2 cellular contexts compared by ENCODE assay signal in the genomic region with DNA sequence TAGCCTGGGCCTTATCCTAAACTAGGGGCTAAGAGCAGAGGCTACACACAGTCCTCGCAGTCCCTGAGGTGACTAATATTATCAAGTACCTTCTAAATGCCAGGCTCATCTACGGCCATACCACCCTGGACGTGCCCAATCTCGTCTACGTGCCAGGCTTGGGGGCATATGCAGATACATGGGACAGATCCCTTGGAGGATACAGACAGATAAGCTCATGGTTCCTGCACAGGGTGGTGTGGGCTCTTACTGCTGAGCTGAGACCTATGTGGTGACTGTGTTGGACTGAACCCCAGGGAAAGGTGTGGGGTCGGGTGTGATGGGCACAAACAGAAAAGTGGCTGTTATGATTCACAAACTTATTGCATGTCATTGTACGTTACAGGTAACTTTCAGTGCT.
A peak's percentile ranks its signal among the peaks of the same experiment; 100 is the strongest.
TF ChIP-seq lines count a peak whose summit lies in the region.

No MANE protein-coding gene starts in this region.

TF ChIP-seq in A549, 52 proteins besides CTCF, POLR2A, EP300 and RAD21:
- TF ChIP-seq FOSL2 (IDR thresholded peaks at IDR 0.05) = no peak
- TF ChIP-seq FOSL2 (CRISPR knock-in tag; IDR thresholded peaks at IDR 0.05) = no peak
- no peak for TF ChIP-seq JUN (IDR thresholded peaks at IDR 0.05)
- TF ChIP-seq HOXB13 (CRISPR knock-in tag; IDR thresholded peaks at IDR 0.05; ENCODE audit: low read depth) = no peak
- no peak for TF ChIP-seq CEBPB (IDR thresholded peaks at IDR 0.05)
- TF ChIP-seq SREBF2 (IDR thresholded peaks at IDR 0.05) = no peak
- TF ChIP-seq, protein P1, sequence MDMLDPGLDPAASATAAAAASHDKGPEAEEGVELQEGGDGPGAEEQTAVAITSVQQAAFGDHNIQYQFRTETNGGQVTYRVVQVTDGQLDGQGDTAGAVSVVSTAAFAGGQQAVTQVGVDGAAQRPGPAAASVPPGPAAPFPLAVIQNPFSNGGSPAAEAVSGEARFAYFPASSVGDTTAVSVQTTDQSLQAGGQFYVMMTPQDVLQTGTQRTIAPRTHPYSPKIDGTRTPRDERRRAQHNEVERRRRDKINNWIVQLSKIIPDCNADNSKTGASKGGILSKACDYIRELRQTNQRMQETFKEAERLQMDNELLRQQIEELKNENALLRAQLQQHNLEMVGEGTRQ (IDR thresholded peaks at IDR 0.05) = no peak
- no peak for TF ChIP-seq REST (IDR thresholded peaks at IDR 0.05)
- TF ChIP-seq MYC (IDR thresholded peaks at IDR 0.05; ENCODE audit: borderline replicate concordance, low read length) = no peak
- TF ChIP-seq HDAC2 (IDR thresholded peaks at IDR 0.05) = no peak
- TF ChIP-seq HOXB5 (CRISPR knock-in tag; IDR thresholded peaks at IDR 0.05) = no peak
- TF ChIP-seq HMGXB4 (CRISPR knock-in tag; IDR thresholded peaks at IDR 0.05; ENCODE audit: borderline replicate concordance) = no peak
- TF ChIP-seq ELK1 (IDR thresholded peaks at IDR 0.05; ENCODE audit: low read depth, low read length) = no peak
- no peak for TF ChIP-seq KDM5A (IDR thresholded peaks at IDR 0.05)
- no peak for TF ChIP-seq CBX8 (IDR thresholded peaks at IDR 0.05)
- no peak for TF ChIP-seq MAZ (IDR thresholded peaks at IDR 0.05; ENCODE audit: borderline replicate concordance, low read depth, low read length)
- no peak for TF ChIP-seq CHD4 (IDR thresholded peaks at IDR 0.05; ENCODE audit: borderline replicate concordance)
- TF ChIP-seq CHD2 (IDR thresholded peaks at IDR 0.05; ENCODE audit: low read length, partially characterized antibody) = no peak
- TF ChIP-seq CBX2 (IDR thresholded peaks at IDR 0.05; ENCODE audit: borderline replicate concordance, low read depth) = no peak
- no peak for TF ChIP-seq NFE2L2 (conservative IDR thresholded peaks at IDR 0.05; ENCODE audit: low read length)

TF ChIP-seq in HEK293, 187 proteins besides CTCF, POLR2A, EP300 and RAD21:
- TF ChIP-seq ZBTB48 (tag by site-specific recombination; IDR thresholded peaks at IDR 0.05) (0 out of 2 replicates have a peak, but pooled peaks have one; percentile 13), PBX3 (CRISPR knock-in tag; IDR thresholded peaks at IDR 0.05) (no peak)
TF ChIP-seq in HEK293: peak in this region for 1.
